9 cellular contexts compared by ENCODE assay signal in the genomic region with DNA sequence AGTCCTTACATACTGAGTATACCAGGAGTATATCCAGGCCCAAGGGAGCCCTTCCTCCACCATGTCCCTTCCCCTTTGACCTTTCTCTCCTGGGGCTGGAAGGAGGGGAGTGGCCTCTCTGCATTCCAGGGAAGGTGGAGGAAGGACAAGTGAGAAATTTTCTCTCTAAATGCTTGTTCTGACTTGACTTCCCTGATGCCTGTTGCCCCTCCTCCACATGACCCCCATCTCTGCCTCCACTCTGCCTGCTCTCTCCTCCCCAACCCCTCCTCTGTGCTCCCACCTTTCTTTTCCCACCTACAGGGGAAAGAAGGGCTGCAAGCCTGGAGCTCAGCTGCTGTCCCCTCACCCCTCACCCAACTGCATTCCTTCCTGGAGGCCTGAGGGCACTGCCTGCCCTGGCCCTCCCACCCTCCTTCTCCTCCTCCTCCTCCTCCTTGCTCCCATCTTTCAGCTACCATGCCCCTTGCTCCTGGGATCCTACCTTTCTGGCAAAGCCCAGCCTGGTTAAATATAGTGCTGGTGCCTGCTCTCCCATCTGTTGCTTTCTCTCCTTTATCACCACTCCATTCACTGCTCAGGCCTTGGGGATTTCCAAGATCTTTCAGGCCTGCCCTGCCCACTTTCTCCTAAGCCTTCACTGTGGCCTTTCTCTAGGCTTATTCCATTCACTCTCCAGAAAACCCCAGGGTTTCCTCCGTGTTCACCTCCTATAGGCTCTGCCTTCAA. TPM values are rescaled to one million over a fixed set of nuclear protein-coding genes. Genes with fewer than 3 reads are reported as not detected.
A peak's percentile ranks its signal among the peaks of the same experiment; 100 is the strongest.
DNase-seq lines count a peak whose midpoint lies in the region; ATAC-seq, FAIRE-seq and TF ChIP-seq lines count a peak whose summit lies in the region.
"Had no signal": no experiment of that assay in that cellular context is flagged by ENCODE, and none has a peak within 500 bp of the region (broad histone marks: within the 10 kb centered on the region; RNA-seq: fewer than 3 reads in every experiment).

No MANE protein-coding gene starts in this region.

- H3K9me3 ChIP-seq in A549 (no peaks in the 10 kb centered on the region), lower lobe of right lung (no peaks in the 10 kb centered on the region), T-helper 17 cell (ENCODE audit: control insufficient read depth, low read length, poor library complexity, severe bottlenecking) (no peaks in the 10 kb centered on the region)
- H3K9me3 ChIP-seq: BLaER1 treated with 17β-estradiol and CSF1 and Interleukin-3, amounts not matched to agents 10 nM and 100 nM had no signal

- H3K27ac Mint-ChIP-seq in T-helper 17 cell, result no peak overlapping the region
- H3K27ac Mint-ChIP-seq in activated CD4-positive, alpha-beta memory T cell treated with anti-CD3 and anti-CD28 coated beads for 36 hours, result no peak overlapping the region

- peak overlapping the region; percentile 63 to 83 for H3K27ac ChIP-seq in A549
- peak overlapping the region; percentile 49 for H3K27ac ChIP-seq in lower lobe of right lung
- H3K27ac ChIP-seq: BLaER1 treated with 17β-estradiol and CSF1 and Interleukin-3, amounts not matched to agents 10 nM and 100 nM had no signal

- CTCF ChIA-PET in A549 (lab: Yijun Ruan, JAX), result interaction anchor here (0.6 to 5.0 kb wide), 2 partner anchors 9 to 11 kb away, joined by 4 to 26 read pairs; no protein-coding TSS in a partner anchor
- CTCF ChIA-PET in activated CD4-positive, alpha-beta memory T cell treated with anti-CD3 and anti-CD28 coated beads for 36 hours (lab: Charles Lee), result no interaction called here

- TF ChIP-seq CTCF in A549 (IDR thresholded peaks at IDR 0.05) (no peak), lower lobe of right lung (IDR thresholded peaks at IDR 0.05) (no peak)

- no peaks in the 10 kb centered on the region for H3K9me3 Mint-ChIP-seq in activated CD4-positive, alpha-beta memory T cell treated with anti-CD3 and anti-CD28 coated beads for 36 hours

- TF ChIP-seq EP300 in A549 (IDR thresholded peaks at IDR 0.05), result no peak

- no peak for TF ChIP-seq POLR2A in A549 (IDR thresholded peaks at IDR 0.05; ENCODE audit: low read length)

- H3K4me1 Mint-ChIP-seq in T-helper 17 cell, result no peaks in the 10 kb centered on the region
- H3K4me1 Mint-ChIP-seq in activated CD4-positive, alpha-beta memory T cell treated with anti-CD3 and anti-CD28 coated beads for 36 hours (ENCODE audit: low read depth), result no peaks in the 10 kb centered on the region

- no peaks in the 10 kb centered on the region for H3K36me3 Mint-ChIP-seq in T-helper 17 cell (ENCODE audit: low read depth)
- H3K36me3 Mint-ChIP-seq in activated CD4-positive, alpha-beta memory T cell treated with anti-CD3 and anti-CD28 coated beads for 36 hours, result no peaks in the 10 kb centered on the region

- DNase-seq in A549 (ENCODE audit: low read depth in 1 of 2, low spot score in 1 of 2), result peak in 1 of 2 experiments; percentile 37
- peak; percentile 38 for DNase-seq in LHCN-M2 (ENCODE audit: low read depth)
- DNase-seq in dermis blood vessel endothelial cell, result peak; percentile 31
- DNase-seq in lower lobe of right lung, result no peak
- no peak for DNase-seq in T-helper 17 cell
- DNase-seq in NCI-H1092 treated with DMSO at 0.1 percent for 48 hours (lab: John Stamatoyannopoulos, UW), result no peak
- no peak for DNase-seq in activated CD4-positive, alpha-beta memory T cell treated with anti-CD3 and anti-CD28 coated beads for 36 hours
- DNase-seq in activated CD4-positive, CD25-positive, alpha-beta regulatory T cell (lab: John Stamatoyannopoulos, UW), result no peak

- H3K4me1 ChIP-seq in A549 (peaks cover 42% of the 10 kb centered on the region), lower lobe of right lung (peaks cover 15% of the 10 kb centered on the region)

- WGBS in A549 (ENCODE audit: missing lambda C conversion rate), result 0% methylated on average over 1 of the region's 1 CpG

- H3K4me2 ChIP-seq in A549, result peak overlapping the region; percentile 60
- H3K4me2 ChIP-seq: BLaER1 treated with 17β-estradiol and CSF1 and Interleukin-3, amounts not matched to agents 10 nM and 100 nM had no signal

- H3K27me3 Mint-ChIP-seq in T-helper 17 cell, result no peaks in the 10 kb centered on the region
- H3K27me3 Mint-ChIP-seq in activated CD4-positive, alpha-beta memory T cell treated with anti-CD3 and anti-CD28 coated beads for 36 hours, result no peaks in the 10 kb centered on the region

- no peaks in the 10 kb centered on the region for H3K36me3 ChIP-seq in lower lobe of right lung
- H3K36me3 ChIP-seq: BLaER1 treated with 17β-estradiol and CSF1 and Interleukin-3, amounts not matched to agents 10 nM and 100 nM had no signal

- H3K4me3 ChIP-seq in A549, result no peak overlapping the region
- no peak overlapping the region for H3K4me3 ChIP-seq in lower lobe of right lung
- H3K4me3 ChIP-seq: BLaER1 treated with 17β-estradiol and CSF1 and Interleukin-3, amounts not matched to agents 10 nM and 100 nM had no signal

- no peak for FAIRE-seq in A549 (lab: Jason Lieb, UNC)

- TF ChIP-seq RAD21 in A549 (conservative IDR thresholded peaks at IDR 0.05 in 1 of 2, IDR thresholded peaks at IDR 0.05 in 1 of 2), result no peak

- no peak overlapping the region for H3K4me3 Mint-ChIP-seq in T-helper 17 cell
- H3K4me3 Mint-ChIP-seq in activated CD4-positive, alpha-beta memory T cell treated with anti-CD3 and anti-CD28 coated beads for 36 hours, result no peak overlapping the region

- intact Hi-C loops in lower lobe of right lung (cut with DNase I), result no loop called here
- intact Hi-C loops in activated CD4-positive, alpha-beta memory T cell treated with anti-CD3 and anti-CD28 coated beads for 36 hours (cut with micrococcal nuclease), result no loop called here

- no peaks in the 10 kb centered on the region for H3K27me3 ChIP-seq in lower lobe of right lung (ENCODE audit: low read depth)
- H3K27me3 ChIP-seq: BLaER1 treated with 17β-estradiol and CSF1 and Interleukin-3, amounts not matched to agents 10 nM and 100 nM had no signal

- ATAC-seq in A549, result peak; percentile 35 to 73
- peak; percentile 45 to 67 for ATAC-seq in lower lobe of right lung
- ATAC-seq in T-helper 17 cell, result no peak

- POLR2A ChIA-PET in A549 (lab: Yijun Ruan, JAX), result interaction anchor here (0.6 kb wide), 2 partner anchors 39 to 1019 kb away, joined by 3 to 10 read pairs; no protein-coding TSS in a partner anchor
- POLR2A ChIA-PET in activated CD4-positive, alpha-beta memory T cell treated with anti-CD3 and anti-CD28 coated beads for 36 hours (lab: Charles Lee), result no interaction called here

RNA-seq across cellular contexts. Expression of a gene that starts 8.5 kb away (rescaled TPM):
- polyA plus RNA-seq in A549 (2011; rRNA removed) (46.6 and 70.8 TPM in 2 replicates), A549 (2017; fragmentation: RNase III; extraction: RNeasy Plus Mini Kit Qiagen cat#74134 plus additional on column Dnase treatment) (57.1 to 59.6 TPM (median 59.4 TPM) in 3 replicates)
- 48.0 and 64.0 TPM in 2 replicates for polyA plus RNA-seq in A549 (2012; cell fraction: cytosol; rRNA removed)
- 92.5 and 102 TPM in 2 replicates for polyA plus RNA-seq in A549 (2012; cell fraction: nucleus; rRNA removed)
- 115 and 153 TPM in 2 replicates for polyA minus RNA-seq in A549 (2011; rRNA and poly(A)+ RNA removed)
- total RNA-seq in LHCN-M2 (2014; rRNA removed) (60.9 and 90.8 TPM in 2 replicates), dermis blood vessel endothelial cell (44.1 and 76.9 TPM in 2 replicates), lower lobe of right lung (71.5 TPM), T-helper 17 cell (10 to 100 TPM; 18.0 to 18.9 TPM)
- 32.6 TPM for polyA plus RNA-seq in LHCN-M2 (2012)
- 1 to 10 TPM; 9.4 to 9.6 TPM for total RNA-seq in activated CD4-positive, alpha-beta memory T cell treated with anti-CD3 and anti-CD28 coated beads for 36 hours

RNA-seq across cellular contexts. Expression of a gene that starts 32.5 kb away (rescaled TPM):
- 9.9 and 12.8 TPM in 2 replicates for polyA plus RNA-seq in A549 (2011; rRNA removed)
- 7.0 and 10.7 TPM in 2 replicates for polyA plus RNA-seq in A549 (2012; cell fraction: cytosol; rRNA removed)
- 32.1 and 47.5 TPM in 2 replicates for polyA plus RNA-seq in A549 (2012; cell fraction: nucleus; rRNA removed)
- 10.0 to 11.2 TPM (median 10.7 TPM) in 3 replicates for polyA plus RNA-seq in A549 (2017; fragmentation: RNase III; extraction: RNeasy Plus Mini Kit Qiagen cat#74134 plus additional on column Dnase treatment)
- polyA minus RNA-seq in A549 (2011; rRNA and poly(A)+ RNA removed), result 27.8 and 30.0 TPM in 2 replicates
- 3.4 and 7.2 TPM in 2 replicates for total RNA-seq in LHCN-M2 (2014; rRNA removed)
- 8.7 TPM for polyA plus RNA-seq in LHCN-M2 (2012)
- total RNA-seq in dermis blood vessel endothelial cell, result 7.3 and 8.7 TPM in 2 replicates
- total RNA-seq in lower lobe of right lung, result 22.1 TPM
- total RNA-seq in T-helper 17 cell, result 10 to 100 TPM; 17.5 to 18.5 TPM
- 10 to 100 TPM; 12.0 to 12.8 TPM for total RNA-seq in activated CD4-positive, alpha-beta memory T cell treated with anti-CD3 and anti-CD28 coated beads for 36 hours

RNA-seq across cellular contexts. Expression of a gene that starts 39.3 kb away (rescaled TPM):
- polyA plus RNA-seq in A549 (2011; rRNA removed) (1.4 and 3.4 TPM in 2 replicates), A549 (2017; fragmentation: RNase III; extraction: RNeasy Plus Mini Kit Qiagen cat#74134 plus additional on column Dnase treatment) (0.49 to 0.83 TPM (median 0.70 TPM) in 3 replicates)
- polyA plus RNA-seq in A549 (2012; cell fraction: cytosol; rRNA removed), result 0.49 and 0.57 TPM in 2 replicates
- polyA plus RNA-seq in A549 (2012; cell fraction: nucleus; rRNA removed), result 6.7 and 10.3 TPM in 2 replicates
- 0.91 TPM in 1 of 2 replicates, not detected in the other for polyA minus RNA-seq in A549 (2011; rRNA and poly(A)+ RNA removed)
- total RNA-seq in LHCN-M2 (2014; rRNA removed) (0.11 and 0.71 TPM in 2 replicates), dermis blood vessel endothelial cell (0.28 and 0.68 TPM in 2 replicates), lower lobe of right lung (8.4 TPM), T-helper 17 cell (1 to 10 TPM; 5.9 to 8.3 TPM)
- 0.80 TPM for polyA plus RNA-seq in LHCN-M2 (2012)
- total RNA-seq in activated CD4-positive, alpha-beta memory T cell treated with anti-CD3 and anti-CD28 coated beads for 36 hours, result 1 to 10 TPM; 2.4 to 2.6 TPM

RNA-seq across cellular contexts. Expression of a gene that starts 49.4 kb away (rescaled TPM):
- polyA plus RNA-seq in A549 (2011; rRNA removed) (14.8 and 19.9 TPM in 2 replicates), A549 (2017; fragmentation: RNase III; extraction: RNeasy Plus Mini Kit Qiagen cat#74134 plus additional on column Dnase treatment) (14.6 to 17.0 TPM (median 15.6 TPM) in 3 replicates)
- 18.3 and 25.8 TPM in 2 replicates for polyA plus RNA-seq in A549 (2012; cell fraction: cytosol; rRNA removed)
- 6.0 and 9.5 TPM in 2 replicates for polyA plus RNA-seq in A549 (2012; cell fraction: nucleus; rRNA removed)
- polyA minus RNA-seq in A549 (2011; rRNA and poly(A)+ RNA removed), result 15.2 and 19.4 TPM in 2 replicates
- total RNA-seq in LHCN-M2 (2014; rRNA removed) (43.2 and 50.1 TPM in 2 replicates), dermis blood vessel endothelial cell (24.2 and 24.8 TPM in 2 replicates), lower lobe of right lung (38.8 TPM), T-helper 17 cell (10 to 100 TPM; 23.4 to 27.0 TPM)
- polyA plus RNA-seq in LHCN-M2 (2012), result 74.3 TPM
- 10 to 100 TPM in 1 of 2 experiments, 1 to 10 TPM in 1; 9.5 to 10.9 TPM for total RNA-seq in activated CD4-positive, alpha-beta memory T cell treated with anti-CD3 and anti-CD28 coated beads for 36 hours

RNA-seq across cellular contexts. Expression of a gene that starts 49.8 kb away (rescaled TPM):
- polyA plus RNA-seq in A549 (2011; rRNA removed) (332 and 343 TPM in 2 replicates), A549 (2017; fragmentation: RNase III; extraction: RNeasy Plus Mini Kit Qiagen cat#74134 plus additional on column Dnase treatment) (549 to 596 TPM (median 587 TPM) in 3 replicates)
- polyA plus RNA-seq in A549 (2012; cell fraction: cytosol; rRNA removed), result 310 and 372 TPM in 2 replicates
- polyA plus RNA-seq in A549 (2012; cell fraction: nucleus; rRNA removed), result 227 and 266 TPM in 2 replicates
- polyA minus RNA-seq in A549 (2011; rRNA and poly(A)+ RNA removed), result 381 and 409 TPM in 2 replicates
- total RNA-seq in LHCN-M2 (2014; rRNA removed) (706 and 885 TPM in 2 replicates), dermis blood vessel endothelial cell (657 and 682 TPM in 2 replicates), lower lobe of right lung (601 TPM), T-helper 17 cell (100 to 1,000 TPM; 274 to 317 TPM)
- polyA plus RNA-seq in LHCN-M2 (2012), result 747 TPM
- total RNA-seq in activated CD4-positive, alpha-beta memory T cell treated with anti-CD3 and anti-CD28 coated beads for 36 hours, result 100 to 1,000 TPM; 497 to 514 TPM

Comparison
In these comparisons a context has a peak if more than half of its experiments do, and no peak if none do; other contexts are left out.
1. DNase-seq: peak in LHCN-M2 (single experiment) and dermis blood vessel endothelial cell (single experiment); none in lower lobe of right lung (single experiment), T-helper 17 cell (0 of 3), NCI-H1092 treated with DMSO at 0.1 percent for 48 hours (single experiment), activated CD4-positive, alpha-beta memory T cell treated with anti-CD3 and anti-CD28 coated beads for 36 hours (single experiment) and activated CD4-positive, CD25-positive, alpha-beta regulatory T cell (0 of 4).